ENCODE assay signal across 8 cellular contexts in genomic region chr7:128831994-128832879, GRCh38. TPM values are rescaled to one million over a fixed set of nuclear protein-coding genes. Genes with fewer than 3 reads are reported as not detected.
DNase-seq lines count a peak whose midpoint lies in the region; ATAC-seq and TF ChIP-seq lines count a peak whose summit lies in the region.

No MANE protein-coding gene starts in this region.

- H3K27ac ChIP-seq in WERI-Rb-1 (peak overlapping the region; percentile 98), stomach (peak overlapping the region in 4 of 5 donors; percentile 67 to 95 (median 76))

- H3K4me3 ChIP-seq in HAP-1 (peak overlapping the region; percentile 46), WERI-Rb-1 (ENCODE audit: low read depth, low read length) (peak overlapping the region; percentile 34), iPS-15b (ENCODE audit: low read depth, low read length) (peak overlapping the region; percentile 63), stomach (peak overlapping the region; percentile 47 to 65 (median 58))

- H3K9ac ChIP-seq in iPS-15b (ENCODE audit: low read depth, low read length), result no peak overlapping the region

- TF ChIP-seq EP300 in stomach (IDR thresholded peaks at IDR 0.05), result no peak

- intact Hi-C loops in stomach (cut with DNase I; ENCODE audit: low total_unique reads), result no loop called here

- H3K36me3 ChIP-seq in HAP-1 (replicated peaks) (peaks cover 12% of the 10 kb centered on the region), WERI-Rb-1 (no peaks in the 10 kb centered on the region), iPS-15b (ENCODE audit: control insufficient read depth, insufficient read depth, low read length) (peaks cover 5% of the 10 kb centered on the region), stomach (peaks cover 0 to 21% (median 6%) of the 10 kb centered on the region in 4 donors)

- peak in 1 of 2 experiments; percentile 44 for DNase-seq in HAP-1 (ENCODE audit: low spot score in 2 of 2)
- DNase-seq in WERI-Rb-1, result peak; percentile 90
- no peak for DNase-seq in stomach
- no peak for DNase-seq in H4 (ENCODE audit: low spot score)

- 19 to 39% (median 26%) methylated on average over 18 to 22 of the region's 22 CpGs for WGBS in stomach, 5 donors

- in situ Hi-C loops in HAP-1 (cut with MboI; ENCODE audit: low sequenced_read_pairs), result no loop called here

- no peak for ATAC-seq in GM19023 (IDR thresholded peaks at IDR 0.05; ENCODE audit: unreplicated experiment)
- ATAC-seq in GM19324 (IDR thresholded peaks at IDR 0.05; ENCODE audit: low FRiP score, unreplicated experiment), result no peak
- no peak for ATAC-seq in HG03565 (IDR thresholded peaks at IDR 0.05; ENCODE audit: unreplicated experiment)

- no peak for TF ChIP-seq POLR2A in stomach (IDR thresholded peaks at IDR 0.05)

- H3K9me3 ChIP-seq in HAP-1 (no peaks in the 10 kb centered on the region), WERI-Rb-1 (ENCODE audit: severe bottlenecking) (no peaks in the 10 kb centered on the region), iPS-15b (ENCODE audit: control insufficient read depth, insufficient read depth, low read length) (no peaks in the 10 kb centered on the region), stomach (no peaks in the 10 kb centered on the region)

- TF ChIP-seq CTCF in WERI-Rb-1 (IDR thresholded peaks at IDR 0.05; ENCODE audit: low read depth, low read length) (no peak), stomach (IDR thresholded peaks at IDR 0.05) (no peak)

- H3K4me1 ChIP-seq in HAP-1 (peaks cover 23% of the 10 kb centered on the region), iPS-15b (ENCODE audit: control insufficient read depth, insufficient read depth, low read length) (peaks cover 5% of the 10 kb centered on the region), stomach (peaks cover 35 to 84% (median 45%) of the 10 kb centered on the region in 4 donors)

- H3K27me3 ChIP-seq in HAP-1 (ENCODE audit: low read depth) (no peaks in the 10 kb centered on the region), WERI-Rb-1 (ENCODE audit: insufficient read depth, low read depth, severe bottlenecking) (no peaks in the 10 kb centered on the region), iPS-15b (ENCODE audit: control insufficient read depth, insufficient read depth, low read length) (peaks cover 15% of the 10 kb centered on the region), stomach (peaks cover 0 to 48% (median 27%) of the 10 kb centered on the region in 3 donors)

RNA-seq across cellular contexts. Expression of gene FLNC, which starts 2.0 kb away (rescaled TPM):
- 100 to 1,000 TPM in 3 of 5 donors, 10 to 100 TPM in 2; 30.9 to 184 (median 105) TPM for total RNA-seq in stomach
- polyA plus RNA-seq in stomach, result 10 to 100 TPM in 1 of 3 donors, 1 to 10 TPM in 2; 1.9 to 13.6 (median 5.3) TPM
- 0.10 and 0.14 TPM in 2 replicates for total RNA-seq in H4 (2014; rRNA removed; shearing (Covaris generic))

RNA-seq across cellular contexts. Expression of gene ATP6V1F, which starts 30.4 kb away (rescaled TPM):
- total RNA-seq in stomach, result 10 to 100 TPM in 4 of 5 donors, 1 to 10 TPM in 1; 2.0 to 86.2 (median 47.5) TPM
- polyA plus RNA-seq in stomach, result 100 to 1,000 TPM; 246 to 282 (median 264) TPM
- 119 and 124 TPM in 2 replicates for total RNA-seq in H4 (2014; rRNA removed; shearing (Covaris generic))

RNA-seq across cellular contexts. Expression of gene CCDC136, which starts 40.5 kb away (rescaled TPM):
- total RNA-seq in stomach, result 10 to 100 TPM in 2 of 5 donors, 1 to 10 TPM in 3; 4.6 to 36.8 (median 9.2) TPM
- polyA plus RNA-seq in stomach, result 1 to 10 TPM; 2.3 to 3.1 (median 2.7) TPM
- total RNA-seq in H4 (2014; rRNA removed; shearing (Covaris generic)), result 5.0 and 5.2 TPM in 2 replicates

RNA-seq across cellular contexts. Expression of gene OPN1SW, which starts 56.6 kb away (rescaled TPM):
- total RNA-seq in stomach, result not detected
- polyA plus RNA-seq in stomach, result not detected
- not detected in 2 replicates for total RNA-seq in H4 (2014; rRNA removed; shearing (Covaris generic))

Comparison
In these comparisons a context has a peak if more than half of its experiments do, and no peak if none do; other contexts are left out.
1. RNA of gene FLNC, which starts 2.0 kb away (total RNA-seq): 30.9 to 184 TPM in stomach; 0.10 to 0.14 TPM in H4; every median in the first group is over 10 times any median in the second.
2. Peak in every context shown above with its lines, with median percentiles within 50 percentile points of each other: H3K4me3 ChIP-seq.